ENCODE assay signal across 10 cellular contexts in the genomic region with DNA sequence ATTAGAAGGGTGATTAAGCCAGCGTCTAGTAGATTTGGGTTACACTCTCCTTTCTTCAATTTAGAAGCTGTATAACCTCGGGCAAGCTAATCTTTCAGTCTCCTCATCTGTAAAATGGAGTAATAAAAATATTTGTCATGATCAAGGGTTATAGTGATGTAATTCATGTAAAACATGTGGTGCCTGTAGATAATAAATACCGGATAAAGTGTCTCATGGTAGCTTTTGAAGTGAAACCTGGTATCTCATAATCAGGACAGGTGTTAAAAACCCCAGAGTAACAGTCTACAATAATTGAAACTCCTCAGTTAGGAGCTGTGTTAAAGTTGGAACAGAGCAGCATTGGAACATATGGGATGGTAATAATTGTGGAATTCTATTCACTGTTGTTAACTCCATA. TPM values are rescaled to one million over a fixed set of nuclear protein-coding genes. Genes with fewer than 3 reads are reported as not detected.
DNase-seq lines count a peak whose midpoint lies in the region; ATAC-seq and TF ChIP-seq lines count a peak whose summit lies in the region.
"Had no signal": no experiment of that assay in that cellular context is flagged by ENCODE, and none has a peak within 500 bp of the region (broad histone marks: within the 10 kb centered on the region; RNA-seq: fewer than 3 reads in every experiment).

No MANE protein-coding gene starts in this region.

- peaks cover 10% of the 10 kb centered on the region for H3K36me3 Mint-ChIP-seq in activated T-cell treated with anti-CD3 and anti-CD28 coated beads, Interleukin-2, amount 50 U/mL, for 24 hours (ENCODE audit: low read depth)
- peaks cover 21% of the 10 kb centered on the region for H3K36me3 Mint-ChIP-seq in central memory CD8-positive, alpha-beta T cell (ENCODE audit: insufficient read depth)

- peaks cover 10% of the 10 kb centered on the region for H3F3A ChIP-seq in OCI-LY1 (ENCODE audit: insufficient read depth, low read length)

- H4K20me1 ChIP-seq in OCI-LY1 (ENCODE audit: insufficient read depth, low read length), result no peaks in the 10 kb centered on the region

- H3K4me1 ChIP-seq in OCI-LY1 (ENCODE audit: insufficient read depth, low read length, severe bottlenecking) (peaks cover 47% of the 10 kb centered on the region), spleen (peaks cover 4 to 42% (median 26%) of the 10 kb centered on the region in 6 donors)
- H3K4me1 ChIP-seq: colonic mucosa had no signal

- peak; percentile 42 for ATAC-seq in central memory CD8-positive, alpha-beta T cell (replicated peaks; ENCODE audit: extremely low read depth, poor library complexity, severe bottlenecking)
- ATAC-seq in GM19463 (IDR thresholded peaks at IDR 0.05; ENCODE audit: unreplicated experiment) (no peak), HG03095 (IDR thresholded peaks at IDR 0.05; ENCODE audit: unreplicated experiment) (no peak)

- no peaks in the 10 kb centered on the region for H3K27me3 ChIP-seq in OCI-LY1 (ENCODE audit: insufficient read depth, low read length)
- no peaks in the 10 kb centered on the region for H3K27me3 ChIP-seq in spleen (replicated peaks in 1 of 7)
- H3K27me3 ChIP-seq: colonic mucosa had no signal

- TF ChIP-seq POLR2A in spleen (IDR thresholded peaks at IDR 0.05), result no peak

- no peak overlapping the region; the same call in 1 of the 2 replicates for H3K9ac ChIP-seq in OCI-LY1 (ENCODE audit: low read length)

- intact Hi-C loops in spleen (cut with DNase I; ENCODE audit: low total_unique reads), result no loop called here

- no peaks in the 10 kb centered on the region for H3K9me3 Mint-ChIP-seq in activated T-cell treated with anti-CD3 and anti-CD28 coated beads, Interleukin-2, amount 50 U/mL, for 24 hours
- no peaks in the 10 kb centered on the region for H3K9me3 Mint-ChIP-seq in central memory CD8-positive, alpha-beta T cell

- peak overlapping the region; percentile 57; the same call in 1 of the 2 replicates for H2AFZ ChIP-seq in OCI-LY1 (ENCODE audit: low read length)

- H3K27ac ChIP-seq in OCI-LY1 (ENCODE audit: low read depth, low read length, poor library complexity, severe bottlenecking), result peak overlapping the region; percentile 51
- peak overlapping the region in 5 of 8 donors; percentile 95 to 98 (median 96) for H3K27ac ChIP-seq in spleen

- H3K27me3 Mint-ChIP-seq in activated T-cell treated with anti-CD3 and anti-CD28 coated beads, Interleukin-2, amount 50 U/mL, for 24 hours, result peaks cover 11% of the 10 kb centered on the region
- no peaks in the 10 kb centered on the region for H3K27me3 Mint-ChIP-seq in central memory CD8-positive, alpha-beta T cell

- peaks cover 36% of the 10 kb centered on the region for H3K79me2 ChIP-seq in OCI-LY1 (ENCODE audit: insufficient read depth, low read length)

- no peaks in the 10 kb centered on the region for H3K9me3 ChIP-seq in OCI-LY1 (ENCODE audit: low read length)
- H3K9me3 ChIP-seq in spleen, result no peaks in the 10 kb centered on the region
- H3K9me3 ChIP-seq: colonic mucosa, sigmoid colon had no signal

- peak overlapping the region; percentile 71 for H3K27ac Mint-ChIP-seq in activated T-cell treated with anti-CD3 and anti-CD28 coated beads, Interleukin-2, amount 50 U/mL, for 24 hours
- H3K27ac Mint-ChIP-seq in central memory CD8-positive, alpha-beta T cell (ENCODE audit: low read depth), result peak overlapping the region; percentile 99

- 76 to 89% (median 81%) methylated on average over 3 of the region's 3 CpGs for whole genome bisulfite sequencing in spleen, 5 donors

- H3K36me3 ChIP-seq in OCI-LY1 (ENCODE audit: insufficient read depth, low read length) (no peaks in the 10 kb centered on the region; the same call in 1 of the 2 replicates), spleen (no peaks in the 10 kb centered on the region)
- H3K36me3 ChIP-seq: colonic mucosa, sigmoid colon had no signal

- peak overlapping the region; percentile 85 for H3K4me3 Mint-ChIP-seq in activated T-cell treated with anti-CD3 and anti-CD28 coated beads, Interleukin-2, amount 50 U/mL, for 24 hours
- H3K4me3 Mint-ChIP-seq in central memory CD8-positive, alpha-beta T cell, result peak overlapping the region; percentile 95

- H3K4me1 Mint-ChIP-seq in activated T-cell treated with anti-CD3 and anti-CD28 coated beads, Interleukin-2, amount 50 U/mL, for 24 hours (ENCODE audit: low read depth), result peaks cover 28% of the 10 kb centered on the region
- peaks cover 34% of the 10 kb centered on the region for H3K4me1 Mint-ChIP-seq in central memory CD8-positive, alpha-beta T cell

- DNase-seq in activated T-cell treated with anti-CD3 and anti-CD28 coated beads, Interleukin-2, amount 50 U/mL, for 24 hours, result no peak
- no peak for DNase-seq in activated T-cell treated with anti-CD3 and anti-CD28 coated beads, Interleukin-2, amount 50 U/mL, for 1 hour
- no peak for DNase-seq in central memory CD8-positive, alpha-beta T cell (ENCODE audit: low spot score in 2 of 2)
- no peak for DNase-seq in spleen
- no peak for DNase-seq in HT-29 (ENCODE audit: low spot score)

- H3K4me3 ChIP-seq in OCI-LY1 (ENCODE audit: low read depth, low read length, poor library complexity, severe bottlenecking), result peak overlapping the region; percentile 80
- peak overlapping the region in 1 of 8 donors; percentile 78 for H3K4me3 ChIP-seq in spleen

- peak overlapping the region; percentile 99 for H3K4me2 ChIP-seq in OCI-LY1 (ENCODE audit: low read length)

- TF ChIP-seq CTCF in OCI-LY1 (IDR thresholded peaks at IDR 0.05; ENCODE audit: low read length), result no peak
- no peak for TF ChIP-seq CTCF in spleen (IDR thresholded peaks at IDR 0.05 in 8 of 11, conservative IDR thresholded peaks at IDR 0.05 in 3 of 11)

- no peaks in the 10 kb centered on the region for H3K9me2 ChIP-seq in OCI-LY1 (ENCODE audit: low read depth, low read length)

RNA-seq across cellular contexts. Expression of gene KNL1, which starts 0.9 kb away (rescaled TPM):
- 1 to 10 TPM; 2.1 to 9.7 (median 4.6) TPM for total RNA-seq in spleen
- polyA plus RNA-seq in spleen, result 1 to 10 TPM in 1 of 3 donors, under 1 TPM in 2; 0.52 to 2.1 (median 0.67) TPM
- total RNA-seq in HT-29 (2014; rRNA removed; shearing (Covaris generic)), result 13.1 and 17.7 TPM in 2 replicates

RNA-seq across cellular contexts. Expression of gene RPUSD2, which starts 24.0 kb away (rescaled TPM):
- total RNA-seq in spleen, result 10 to 100 TPM in 1 of 7 donors, 1 to 10 TPM in 6; 7.1 to 11.0 (median 8.3) TPM
- 10 to 100 TPM; 11.2 to 12.3 (median 12.2) TPM for polyA plus RNA-seq in spleen
- 26.7 and 38.7 TPM in 2 replicates for total RNA-seq in HT-29 (2014; rRNA removed; shearing (Covaris generic))

RNA-seq across cellular contexts. Expression of gene CCDC32, which starts 28.3 kb away (rescaled TPM):
- 10 to 100 TPM; 38.9 to 64.1 (median 46.4) TPM for total RNA-seq in spleen
- 10 to 100 TPM; 27.3 to 42.5 (median 33.6) TPM for polyA plus RNA-seq in spleen
- 19.6 and 21.7 TPM in 2 replicates for total RNA-seq in HT-29 (2014; rRNA removed; shearing (Covaris generic))
